Comparison of ENCODE assay signal across 8 cellular contexts in the genomic region with DNA sequence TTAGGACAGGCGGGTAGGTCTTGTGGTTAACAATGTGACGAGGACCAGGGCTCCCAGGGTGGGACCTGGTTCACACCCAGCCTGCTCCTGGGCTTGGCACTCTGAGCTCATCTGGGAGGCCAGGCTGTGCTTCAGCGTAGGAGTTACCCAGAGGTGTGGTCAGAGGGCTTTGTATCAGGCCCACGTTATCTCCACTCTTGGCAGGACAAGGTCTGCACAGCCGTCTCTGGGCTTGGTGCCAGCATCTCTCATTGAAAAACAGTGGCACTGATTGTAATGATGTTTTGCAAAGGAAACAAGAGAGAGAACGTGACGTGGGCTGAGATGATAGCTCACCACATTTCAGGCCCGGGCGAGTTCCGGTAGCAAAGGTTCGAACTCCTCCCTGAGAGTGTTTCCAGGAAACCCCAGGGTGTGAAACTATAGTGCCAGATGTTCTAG.
DNase-seq lines count a peak whose midpoint lies in the region; ATAC-seq and TF ChIP-seq lines count a peak whose summit lies in the region.

No MANE protein-coding gene starts in this region.

- peaks cover 40% of the 10 kb centered on the region for H3K4me1 Mint-ChIP-seq in activated CD8-positive, alpha-beta T cell treated with anti-CD3 and anti-CD28 coated beads, Interleukin-2, amount 10 ng/mL, durations not matched to agents 7 days and 5 days (ENCODE audit: low read depth)
- H3K4me1 Mint-ChIP-seq in natural killer cell treated with Interleukin-12 subunit alpha and Interleukin-12 subunit beta and Interleukin-15 and Interleukin-18, amount 100 ng/mL, for 72 hours (ENCODE audit: low read depth in 2 of 2) = peaks cover 57 to 71% of the 10 kb centered on the region in 2 donors

- intact Hi-C loops in testis (cut with DNase I; ENCODE audit: low total_unique reads) = no loop called here

- H3K36me3 Mint-ChIP-seq in activated CD8-positive, alpha-beta T cell treated with anti-CD3 and anti-CD28 coated beads, Interleukin-2, amount 10 ng/mL, durations not matched to agents 7 days and 5 days (ENCODE audit: low read depth) = peaks cover 11% of the 10 kb centered on the region
- peaks cover 28% of the 10 kb centered on the region for H3K36me3 Mint-ChIP-seq in natural killer cell treated with Interleukin-12 subunit alpha and Interleukin-12 subunit beta and Interleukin-15 and Interleukin-18, amount 100 ng/mL, for 72 hours

- ATAC-seq in activated CD8-positive, alpha-beta T cell treated with anti-CD3 and anti-CD28 coated beads, Interleukin-2, amount 10 ng/mL, durations not matched to agents 7 days and 5 days = peak; percentile 89
- ATAC-seq in natural killer cell treated with Interleukin-12 subunit alpha and Interleukin-12 subunit beta and Interleukin-15 and Interleukin-18, amount 100 ng/mL, for 72 hours = peak; percentile 84 to 88

- peak overlapping the region; percentile 22 for H3K4me3 Mint-ChIP-seq in activated CD8-positive, alpha-beta T cell treated with anti-CD3 and anti-CD28 coated beads, Interleukin-2, amount 10 ng/mL, durations not matched to agents 7 days and 5 days
- peak overlapping the region; percentile 79 for H3K4me3 Mint-ChIP-seq in natural killer cell treated with Interleukin-12 subunit alpha and Interleukin-12 subunit beta and Interleukin-15 and Interleukin-18, amount 100 ng/mL, for 72 hours

- no peak overlapping the region for H3K4me3 ChIP-seq in effector memory CD4-positive, alpha-beta T cell (ENCODE audit: insufficient read depth, low read depth, low read length, poor library complexity, severe bottlenecking)
- no peak overlapping the region for H3K4me3 ChIP-seq in testis

- no peak for TF ChIP-seq CTCF in testis (IDR thresholded peaks at IDR 0.05)

- no peaks in the 10 kb centered on the region for H3K27me3 ChIP-seq in effector memory CD4-positive, alpha-beta T cell (replicated peaks; ENCODE audit: control insufficient read depth, insufficient read depth, low read length, poor library complexity, severe bottlenecking)
- H3K27me3 ChIP-seq in testis = no peaks in the 10 kb centered on the region

- H3K9me3 ChIP-seq in effector memory CD4-positive, alpha-beta T cell (ENCODE audit: control insufficient read depth, low read length) = no peaks in the 10 kb centered on the region
- no peaks in the 10 kb centered on the region for H3K9me3 ChIP-seq in testis

- POLR2A ChIA-PET in activated CD8-positive, alpha-beta T cell treated with anti-CD3 and anti-CD28 coated beads, Interleukin-2, amount 10 ng/mL, durations not matched to agents 7 days and 5 days (lab: Charles Lee) = no interaction called here

- H3K27ac Mint-ChIP-seq in activated CD8-positive, alpha-beta T cell treated with anti-CD3 and anti-CD28 coated beads, Interleukin-2, amount 10 ng/mL, durations not matched to agents 7 days and 5 days = peak overlapping the region; percentile 89
- H3K27ac Mint-ChIP-seq in natural killer cell treated with Interleukin-12 subunit alpha and Interleukin-12 subunit beta and Interleukin-15 and Interleukin-18, amount 100 ng/mL, for 72 hours = peak overlapping the region; percentile 81 to 88

- CTCF ChIA-PET in activated CD8-positive, alpha-beta T cell treated with anti-CD3 and anti-CD28 coated beads, Interleukin-2, amount 10 ng/mL, durations not matched to agents 7 days and 5 days (lab: Charles Lee) = interaction anchor here (0.8 kb wide), 1 partner anchor 311 kb away, joined by 3 read pairs; the partner anchor contains the start of gene PELI2

- peaks cover 2% of the 10 kb centered on the region for H3K9me3 Mint-ChIP-seq in activated CD8-positive, alpha-beta T cell treated with anti-CD3 and anti-CD28 coated beads, Interleukin-2, amount 10 ng/mL, durations not matched to agents 7 days and 5 days (ENCODE audit: insufficient read depth)
- H3K9me3 Mint-ChIP-seq in natural killer cell treated with Interleukin-12 subunit alpha and Interleukin-12 subunit beta and Interleukin-15 and Interleukin-18, amount 100 ng/mL, for 72 hours = peaks cover 22% of the 10 kb centered on the region

- peak overlapping the region; percentile 48 for H3K27ac ChIP-seq in effector memory CD4-positive, alpha-beta T cell (ENCODE audit: insufficient read depth, low read length, poor library complexity, severe bottlenecking)
- peak overlapping the region; percentile 70 to 80 for H3K27ac ChIP-seq in testis

- TF ChIP-seq POLR2A in testis (IDR thresholded peaks at IDR 0.05) = no peak

- WGBS in testis, 2 donors = 17 to 18% methylated on average over 8 to 11 of the region's 11 CpGs

- H3K4me1 ChIP-seq in effector memory CD4-positive, alpha-beta T cell (ENCODE audit: control insufficient read depth, insufficient read depth, low read length, poor library complexity, severe bottlenecking) = peaks cover 13% of the 10 kb centered on the region
- peaks cover 26% of the 10 kb centered on the region for H3K4me1 ChIP-seq in testis

- H3K27me3 Mint-ChIP-seq in activated CD8-positive, alpha-beta T cell treated with anti-CD3 and anti-CD28 coated beads, Interleukin-2, amount 10 ng/mL, durations not matched to agents 7 days and 5 days (ENCODE audit: low read depth) = peaks cover 6% of the 10 kb centered on the region
- no peaks in the 10 kb centered on the region for H3K27me3 Mint-ChIP-seq in natural killer cell treated with Interleukin-12 subunit alpha and Interleukin-12 subunit beta and Interleukin-15 and Interleukin-18, amount 100 ng/mL, for 72 hours

- H3K36me3 ChIP-seq in effector memory CD4-positive, alpha-beta T cell (ENCODE audit: control insufficient read depth, insufficient read depth, low read length) = no peaks in the 10 kb centered on the region
- no peaks in the 10 kb centered on the region for H3K36me3 ChIP-seq in testis (ENCODE audit: low read depth, missing control alignments)

- DNase-seq in NCI-H1417 (lab: John Stamatoyannopoulos, UW) (peak; percentile 57 to 78 (median 62)), NCI-H1417 treated with DMSO at 0.1 percent for 48 hours (lab: John Stamatoyannopoulos, UW) (no peak), NCI-H2081 (lab: John Stamatoyannopoulos, UW) (peak; percentile 84 to 95), testis (peak; percentile 98), SIG-M5 treated with dmso at 0.1 percent for 504 hours (lab: John Stamatoyannopoulos, UW; ENCODE audit: unreplicated experiment) (no peak)
- DNase-seq in activated CD8-positive, alpha-beta T cell treated with anti-CD3 and anti-CD28 coated beads, Interleukin-2, amount 10 ng/mL, durations not matched to agents 7 days and 5 days = peak; percentile 77
- DNase-seq in effector memory CD4-positive, alpha-beta T cell = peak; percentile 66 to 71 (median 71)
- peak; percentile 72 for DNase-seq in natural killer cell treated with Interleukin-12 subunit alpha and Interleukin-12 subunit beta and Interleukin-15 and Interleukin-18, amount 100 ng/mL, for 72 hours (ENCODE audit: low spot score)

Comparison
In these comparisons a context has a peak if more than half of its experiments do, and no peak if none do; other contexts are left out.
1. DNase-seq: peak in NCI-H1417 (3 of 3), NCI-H2081 (2 of 2), activated CD8-positive, alpha-beta T cell treated with anti-CD3 and anti-CD28 coated beads, Interleukin-2, amount 10 ng/mL, durations not matched to agents 7 days and 5 days (single experiment), effector memory CD4-positive, alpha-beta T cell (3 of 3), natural killer cell treated with Interleukin-12 subunit alpha and Interleukin-12 subunit beta and Interleukin-15 and Interleukin-18, amount 100 ng/mL, for 72 hours (single experiment) and testis (single experiment); none in NCI-H1417 treated with DMSO at 0.1 percent for 48 hours (single experiment) and SIG-M5 treated with dmso at 0.1 percent for 504 hours (single experiment).